Comparison of ENCODE assay signal across 2 cellular contexts in the genomic region with DNA sequence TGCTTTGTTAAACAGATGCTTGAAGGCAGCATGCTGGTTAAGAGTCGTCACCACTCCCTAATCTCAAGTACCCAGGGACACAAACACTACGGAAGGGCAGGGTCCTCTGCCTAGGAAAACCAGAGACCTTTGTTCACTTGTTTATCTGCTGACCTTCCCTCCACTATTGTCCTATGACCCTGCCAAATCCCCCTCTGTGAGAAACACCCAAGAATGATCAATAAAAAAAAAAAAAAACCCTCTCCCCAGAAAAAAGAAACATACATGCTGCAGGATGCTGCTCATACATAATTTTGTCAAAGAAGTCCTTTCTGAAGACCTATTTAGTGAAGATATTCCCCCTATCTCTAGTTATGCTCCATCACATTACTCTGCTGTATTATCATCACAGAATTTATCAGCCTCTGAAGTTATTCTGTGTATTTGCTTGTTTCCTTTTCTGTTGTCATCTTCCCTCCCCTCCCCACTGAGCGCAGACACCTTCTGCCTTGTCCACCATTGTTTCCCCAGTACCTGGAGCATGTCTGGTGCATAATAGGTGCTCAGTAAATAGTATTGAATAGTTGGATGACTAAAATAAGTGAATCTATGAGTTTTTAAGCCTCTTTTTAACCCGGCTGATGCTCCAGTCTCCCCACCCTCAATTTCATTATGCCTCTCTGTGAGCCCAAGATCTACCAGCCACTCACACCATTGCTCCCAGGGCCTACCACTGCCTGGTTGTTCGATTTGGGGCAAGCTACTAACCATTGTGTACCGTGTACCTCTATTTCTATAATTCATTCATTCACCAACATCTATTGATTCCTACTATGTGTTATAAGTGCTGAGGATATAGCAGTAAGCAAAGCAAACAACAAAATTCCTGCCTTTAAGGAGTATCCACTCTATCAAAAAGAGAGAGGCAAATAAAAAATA.
TF ChIP-seq lines count a peak whose summit lies in the region.

No MANE protein-coding gene starts in this region.

TF ChIP-seq in SK-N-SH, 30 proteins besides CTCF, POLR2A, EP300 and RAD21:
- TF ChIP-seq EZH2phosphoT487 (IDR thresholded peaks at IDR 0.05; ENCODE audit: borderline replicate concordance, low read depth), result no peak
- no peak for TF ChIP-seq IRF3 (IDR thresholded peaks at IDR 0.05; ENCODE audit: low read depth, low read length)
- no peak for TF ChIP-seq SIN3A (IDR thresholded peaks at IDR 0.05; ENCODE audit: borderline replicate concordance, low read depth, low read length)
- TF ChIP-seq JUND (IDR thresholded peaks at IDR 0.05), result no peak
- TF ChIP-seq MEF2A (IDR thresholded peaks at IDR 0.05; ENCODE audit: borderline replicate concordance, low read depth), result no peak
- no peak for TF ChIP-seq USF1 (IDR thresholded peaks at IDR 0.05; ENCODE audit: borderline replicate concordance, low read depth)
- TF ChIP-seq GABPA (IDR thresholded peaks at IDR 0.05; ENCODE audit: low read depth), result no peak
- no peak for TF ChIP-seq USF2 (IDR thresholded peaks at IDR 0.05; ENCODE audit: borderline replicate concordance, low read depth, low read length)
- no peak for TF ChIP-seq TCF12 (IDR thresholded peaks at IDR 0.05)
- no peak for TF ChIP-seq MAX (IDR thresholded peaks at IDR 0.05; ENCODE audit: low read depth)
- TF ChIP-seq NFIC (IDR thresholded peaks at IDR 0.05; ENCODE audit: borderline replicate concordance), result no peak
- TF ChIP-seq FOXM1 (IDR thresholded peaks at IDR 0.05; ENCODE audit: low read depth), result no peak
- no peak for TF ChIP-seq MXI1 (IDR thresholded peaks at IDR 0.05; ENCODE audit: low read depth, low read length)
- no peak for TF ChIP-seq RCOR1 (IDR thresholded peaks at IDR 0.05; ENCODE audit: low read length)
- TF ChIP-seq RFX5 (IDR thresholded peaks at IDR 0.05; ENCODE audit: low read length), result no peak
- no peak for TF ChIP-seq GATA2 (CRISPR knock-in tag; IDR thresholded peaks at IDR 0.05)
- no peak for TF ChIP-seq POLR2AphosphoS5 (IDR thresholded peaks at IDR 0.05; ENCODE audit: low read depth, low read length)

TF ChIP-seq in SK-N-SH treated with all-trans-retinoic acid at 6 μM for 48 hours, 23 proteins besides CTCF, POLR2A, EP300 and RAD21:
- TF ChIP-seq ARNTL (CRISPR knock-in tag; IDR thresholded peaks at IDR 0.05; ENCODE audit: borderline replicate concordance, low read depth) (no peak), CSDC2 (CRISPR knock-in tag; IDR thresholded peaks at IDR 0.05) (no peak), OSR1 (CRISPR knock-in tag; IDR thresholded peaks at IDR 0.05) (no peak)
